ENCODE assay signal across 14 cellular contexts in the genomic region with DNA sequence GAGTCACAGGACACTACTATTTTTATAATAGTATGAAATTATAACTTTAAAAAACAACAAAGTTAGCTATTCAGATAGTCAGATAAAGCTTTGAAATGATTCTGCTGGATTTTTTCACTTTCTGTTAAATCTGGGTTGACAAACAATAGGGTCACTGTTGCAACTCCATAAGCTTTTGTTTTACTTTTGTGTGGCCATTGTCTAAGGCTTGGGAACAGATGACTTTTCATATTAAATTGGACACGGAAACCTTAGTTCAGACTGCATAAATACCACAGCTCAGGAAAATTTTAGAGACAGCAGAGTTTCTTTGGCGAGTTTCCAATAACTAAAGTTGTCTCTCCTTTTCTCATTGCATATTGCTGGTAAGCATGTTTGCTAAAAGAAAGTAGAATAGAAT.
"Had no signal": no experiment of that assay in that cellular context is flagged by ENCODE, and none has a peak within 500 bp of the region (broad histone marks: within the 10 kb centered on the region; RNA-seq: fewer than 3 reads in every experiment).

No MANE protein-coding gene starts in this region.

- H3K4me3 ChIP-seq: ascending aorta, breast epithelium, thyroid gland had no signal

- H3K27ac Mint-ChIP-seq: activated naive CD8-positive, alpha-beta T cell treated with anti-CD3 and anti-CD28 coated beads, Interleukin-2, amount 50 U/mL, for 24 hours; activated T-helper 17 cell treated with anti-CD3 and anti-CD28 coated beads, Interleukin-2, amount 50 U/mL, for 72 hours had no signal

- H3K4me1 Mint-ChIP-seq: activated T-helper 17 cell treated with anti-CD3 and anti-CD28 coated beads, Interleukin-2, amount 50 U/mL, for 72 hours had no signal

- DNase-seq: activated CD4-positive, alpha-beta T cell treated with anti-CD3 and anti-CD28 coated beads for 1 hour; activated CD4-positive, alpha-beta T cell treated with anti-CD3 and anti-CD28 coated beads, Interleukin-2, amount 50 U/mL, for 4 hours; activated naive CD4-positive, alpha-beta T cell treated with Interleukin-2 at 50 U/mL for 16 hours; activated naive CD8-positive, alpha-beta T cell treated with anti-CD3 and anti-CD28 coated beads, Interleukin-2, amount 50 U/mL, for 24 hours; foreskin keratinocyte; kidney; stimulated activated CD4-positive, alpha-beta T cell treated with anti-CD3 and anti-CD28 coated beads, Interleukin-2, amount 100 ng/mL, for 24 hours; T-helper 1 cell; T1000; thyroid gland had no signal

- H3K9me3 Mint-ChIP-seq: activated naive CD8-positive, alpha-beta T cell treated with anti-CD3 and anti-CD28 coated beads, Interleukin-2, amount 50 U/mL, for 24 hours; activated T-helper 17 cell treated with anti-CD3 and anti-CD28 coated beads, Interleukin-2, amount 50 U/mL, for 72 hours; neural crest cell had no signal

- H3K27me3 ChIP-seq: ascending aorta, breast epithelium, foreskin keratinocyte, thyroid gland had no signal

- H3K4me1 ChIP-seq: ascending aorta, breast epithelium, foreskin keratinocyte had no signal

- H3K27me3 Mint-ChIP-seq: activated naive CD8-positive, alpha-beta T cell treated with anti-CD3 and anti-CD28 coated beads, Interleukin-2, amount 50 U/mL, for 24 hours; activated T-helper 17 cell treated with anti-CD3 and anti-CD28 coated beads, Interleukin-2, amount 50 U/mL, for 72 hours had no signal

- ATAC-seq: activated naive CD8-positive, alpha-beta T cell treated with anti-CD3 and anti-CD28 coated beads, Interleukin-2, amount 50 U/mL, for 24 hours; activated T-helper 17 cell treated with anti-CD3 and anti-CD28 coated beads, Interleukin-2, amount 50 U/mL, for 72 hours; foreskin keratinocyte had no signal

- H3K27ac ChIP-seq: ascending aorta, breast epithelium, foreskin keratinocyte, thyroid gland had no signal

- H3K36me3 ChIP-seq: breast epithelium, thyroid gland had no signal

- H3K4me3 Mint-ChIP-seq: activated naive CD8-positive, alpha-beta T cell treated with anti-CD3 and anti-CD28 coated beads, Interleukin-2, amount 50 U/mL, for 24 hours; activated T-helper 17 cell treated with anti-CD3 and anti-CD28 coated beads, Interleukin-2, amount 50 U/mL, for 72 hours; neural crest cell had no signal

- H3K9me3 ChIP-seq: ascending aorta, breast epithelium, thyroid gland had no signal
